ENCODE assay signal across 8 cellular contexts in genomic region chr7:70694909-70695803, GRCh38.
DNase-seq lines count a peak whose midpoint lies in the region; ATAC-seq, FAIRE-seq and TF ChIP-seq lines count a peak whose summit lies in the region.

No MANE protein-coding gene starts in this region.

- peaks cover 4% of the 10 kb centered on the region for H3K36me3 Mint-ChIP-seq in nephron progenitor cell (ENCODE audit: low read depth)

- H3K27ac ChIP-seq in A549 = peak overlapping the region; percentile 70 to 88
- no peak overlapping the region for H3K27ac ChIP-seq in RWPE2 (ENCODE audit: poor library complexity, severe bottlenecking)

- CTCF ChIA-PET in A549 (lab: Yijun Ruan, JAX) = interaction anchor here (1.8 kb wide), 1 partner anchor 12 kb away, joined by 3 read pairs; no protein-coding TSS in a partner anchor

- H3K27me3 ChIP-seq in RWPE2 (ENCODE audit: insufficient read depth, poor library complexity, severe bottlenecking) = peaks cover 42% of the 10 kb centered on the region

- 6% methylated on average over 39 of the region's 82 CpGs for WGBS in A549 (ENCODE audit: missing lambda C conversion rate)

- no peak for FAIRE-seq in A549 (lab: Jason Lieb, UNC)
- FAIRE-seq in GM12891 (lab: Jason Lieb, UNC) = no peak

- H3K4me3 ChIP-seq in A549 (peak overlapping the region; percentile 70), RWPE2 (ENCODE audit: severe bottlenecking) (peak overlapping the region; percentile 43), epithelial cell of proximal tubule (ENCODE audit: low read depth, low read length) (peak overlapping the region; percentile 80)

- H3K27me3 Mint-ChIP-seq in nephron progenitor cell (ENCODE audit: low read depth, poor library complexity) = peaks cover 11% of the 10 kb centered on the region

- H3K4me1 Mint-ChIP-seq in nephron progenitor cell = peaks cover 9% of the 10 kb centered on the region

- peak overlapping the region; percentile 97 for H3K27ac Mint-ChIP-seq in nephron progenitor cell

- POLR2A ChIA-PET in A549 (lab: Yijun Ruan, JAX) = no interaction called here

- H3K9me3 Mint-ChIP-seq in nephron progenitor cell = no peaks in the 10 kb centered on the region

- TF ChIP-seq EP300 in A549 (IDR thresholded peaks at IDR 0.05) = no peak

- no peak for TF ChIP-seq CTCF in A549 (IDR thresholded peaks at IDR 0.05)
- no peak for TF ChIP-seq CTCF in RWPE2 (IDR thresholded peaks at IDR 0.05; ENCODE audit: poor library complexity, severe bottlenecking)
- no peak for TF ChIP-seq CTCF in epithelial cell of proximal tubule (conservative IDR thresholded peaks at IDR 0.05; ENCODE audit: low read depth, low read length)
- no peak for TF ChIP-seq CTCF in nephron progenitor cell (IDR thresholded peaks at IDR 0.05)

- H3K9me3 ChIP-seq in A549 = no peaks in the 10 kb centered on the region
- H3K9me3 ChIP-seq in RWPE2 (ENCODE audit: severe bottlenecking) = no peaks in the 10 kb centered on the region

- H3K36me3 ChIP-seq in RWPE2 (ENCODE audit: low read depth) = no peaks in the 10 kb centered on the region

- H3K4me2 ChIP-seq in A549 = peak overlapping the region; percentile 92

- H3K4me1 ChIP-seq in A549 = no peaks in the 10 kb centered on the region
- H3K4me1 ChIP-seq in RWPE2 (ENCODE audit: insufficient read depth, poor library complexity, severe bottlenecking) = no peaks in the 10 kb centered on the region

- TF ChIP-seq RAD21 in A549 (conservative IDR thresholded peaks at IDR 0.05 in 1 of 2, IDR thresholded peaks at IDR 0.05 in 1 of 2) = no peak

- peak overlapping the region; percentile 100 for H3K4me3 Mint-ChIP-seq in nephron progenitor cell

- no peak for TF ChIP-seq POLR2A in A549 (IDR thresholded peaks at IDR 0.05; ENCODE audit: low read length)
- no peak for TF ChIP-seq POLR2A in GM12891 (IDR thresholded peaks at IDR 0.05; ENCODE audit: low read depth, low read length)

- DNase-seq in A549 (ENCODE audit: low read depth in 1 of 2, low spot score in 1 of 2) (no peak), GM12891 (ENCODE audit: insufficient read length, low spot score) (peak; percentile 32), RWPE2 (ENCODE audit: low spot score) (no peak), epithelial cell of proximal tubule (ENCODE audit: low read depth) (no peak), nephron progenitor cell (peak; percentile 53), mesenteric fat pad (ENCODE audit: low spot score) (no peak), 8988T (no peak)

- peak in 1 of 2 experiments; percentile 42; a peak in 3 of 6 replicates for ATAC-seq in A549
- ATAC-seq in RWPE2 (ENCODE audit: low read depth) = peak; percentile 28; the same call in 1 of the 3 replicates
- ATAC-seq in GM21360 (IDR thresholded peaks at IDR 0.05; ENCODE audit: unreplicated experiment) = no peak

TF ChIP-seq in A549, 52 proteins besides CTCF, POLR2A, EP300 and RAD21:
- no peak for TF ChIP-seq RARB (CRISPR knock-in tag; IDR thresholded peaks at IDR 0.05)
- TF ChIP-seq CHD4 (IDR thresholded peaks at IDR 0.05; ENCODE audit: borderline replicate concordance) = no peak
- TF ChIP-seq EHF (CRISPR knock-in tag; IDR thresholded peaks at IDR 0.05) = no peak
- no peak for TF ChIP-seq JUN (IDR thresholded peaks at IDR 0.05)
- TF ChIP-seq FOSL2 (IDR thresholded peaks at IDR 0.05) = no peak
- no peak for TF ChIP-seq FOSL2 (CRISPR knock-in tag; IDR thresholded peaks at IDR 0.05)
- no peak for TF ChIP-seq HES2 (IDR thresholded peaks at IDR 0.05)
- TF ChIP-seq NR3C1 (IDR thresholded peaks at IDR 0.05) = no peak
- TF ChIP-seq RNF2 (IDR thresholded peaks at IDR 0.05; ENCODE audit: borderline replicate concordance, low read depth) = no peak
- no peak for TF ChIP-seq GATA3 (IDR thresholded peaks at IDR 0.05; ENCODE audit: borderline replicate concordance)
- no peak for TF ChIP-seq CBX8 (IDR thresholded peaks at IDR 0.05)
- no peak for TF ChIP-seq HOXA7 (CRISPR knock-in tag; IDR thresholded peaks at IDR 0.05)
- TF ChIP-seq HEYL (CRISPR knock-in tag; IDR thresholded peaks at IDR 0.05) = no peak
TF ChIP-seq in A549: peak in this region for 0.

TF ChIP-seq in GM12891, 5 proteins besides CTCF, POLR2A, EP300 and RAD21:
- TF ChIP-seq PAX5 (IDR thresholded peaks at IDR 0.05; ENCODE audit: insufficient read depth, low read length, severe bottlenecking) (no peak), POU2F2 (IDR thresholded peaks at IDR 0.05; ENCODE audit: low read depth, low read length) (no peak), POLR2AphosphoS5 (IDR thresholded peaks at IDR 0.05; ENCODE audit: low read depth, low read length) (no peak), SPI1 (IDR thresholded peaks at IDR 0.05; ENCODE audit: low read depth, low read length) (no peak), TAF1 (IDR thresholded peaks at IDR 0.05; ENCODE audit: low read depth, low read length) (no peak)

Comparison
In these comparisons a context has a peak if more than half of its experiments do, and no peak if none do; other contexts are left out.
1. DNase-seq: peak in GM12891 (single experiment) and nephron progenitor cell (single experiment); none in A549 (0 of 2), RWPE2 (single experiment), epithelial cell of proximal tubule (single experiment), mesenteric fat pad (single experiment) and 8988T (single experiment).
2. Peak in every context shown above with its lines, with median percentiles within 50 percentile points of each other: H3K4me3 ChIP-seq.